ENCODE assay signal across 1 cellular context in the genomic region with DNA sequence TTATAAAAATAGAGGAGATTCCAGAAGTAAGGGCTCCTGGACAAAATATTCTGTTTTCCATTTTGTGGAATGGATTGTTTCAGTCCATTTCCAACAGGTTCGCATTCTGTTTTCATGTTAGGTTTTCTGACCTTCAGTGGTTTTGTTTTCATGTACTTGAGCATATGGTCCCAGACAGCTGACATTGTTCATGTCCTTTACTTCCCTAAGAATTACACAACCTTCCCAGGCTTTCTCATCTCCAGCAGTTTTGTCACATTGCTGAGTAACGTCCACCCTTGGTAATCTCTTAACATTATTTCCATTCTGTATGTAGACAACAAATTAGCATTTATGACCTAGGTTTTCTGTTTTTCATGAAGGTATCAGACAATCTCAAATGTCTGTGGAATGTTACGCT.
TF ChIP-seq lines count a peak whose summit lies in the region.

No MANE protein-coding gene starts in this region.

TF ChIP-seq in K562, 482 proteins besides CTCF, POLR2A, EP300 and RAD21 (continued from another document):
- TF ChIP-seq CBX8 (IDR thresholded peaks at IDR 0.05; ENCODE audit: borderline replicate concordance, extremely low read depth, low read depth, low read length, poor library complexity, severe bottlenecking) (peak; percentile 21), ZNF12 (CRISPR knock-in tag; IDR thresholded peaks at IDR 0.05) (no peak)
TF ChIP-seq in K562: peak in this region for 2.
